8 cellular contexts compared by ENCODE assay signal in the genomic region with DNA sequence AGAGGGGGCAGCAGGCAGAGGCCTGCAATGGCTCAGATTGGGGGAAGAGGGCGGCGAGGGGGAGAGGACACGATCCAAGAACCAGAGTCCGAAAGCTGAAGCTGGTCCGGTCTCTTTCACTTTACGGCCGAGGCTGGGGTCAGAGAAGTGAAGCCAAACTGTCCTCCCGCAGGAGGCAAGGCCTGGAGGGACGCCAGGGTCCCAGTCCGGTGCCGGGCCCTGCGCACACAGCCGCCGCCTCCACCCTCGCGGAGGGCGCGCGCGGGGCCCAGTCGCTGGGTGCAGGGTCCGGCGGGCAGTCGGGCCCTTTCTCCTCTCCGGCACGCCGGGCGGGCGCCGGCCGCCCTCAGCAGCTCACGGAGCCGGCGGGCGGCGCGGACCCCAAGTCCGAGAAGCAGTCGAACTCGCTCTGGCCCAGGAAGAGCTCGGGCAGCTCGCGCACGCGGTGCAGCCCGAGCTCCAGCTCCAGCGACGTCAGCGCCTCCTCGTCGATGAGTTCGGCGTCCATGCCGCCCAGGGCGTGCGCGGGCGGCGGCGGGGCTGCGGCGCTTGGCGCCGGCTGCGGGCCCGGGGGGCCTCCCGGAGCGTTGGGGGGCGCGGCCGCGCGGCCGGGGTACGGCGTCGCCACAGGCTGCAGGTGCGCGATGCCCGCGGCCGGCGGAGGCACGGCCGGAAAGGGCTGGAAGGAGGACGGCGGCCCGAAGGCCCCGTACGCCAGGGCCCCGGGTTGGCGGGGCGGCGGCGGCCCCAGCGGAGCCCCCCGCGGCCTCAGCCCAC. TPM values are rescaled to one million over a fixed set of nuclear protein-coding genes. Genes with fewer than 3 reads are reported as not detected.
DNase-seq lines count a peak whose midpoint lies in the region; ATAC-seq and TF ChIP-seq lines count a peak whose summit lies in the region.

No MANE protein-coding gene starts in this region.

- H3K79me2 ChIP-seq in fibroblast of lung (ENCODE audit: control insufficient read depth, insufficient read depth, low read length) (no peaks in the 10 kb centered on the region), Karpas-422 (ENCODE audit: low read length) (no peaks in the 10 kb centered on the region)

- H3K27ac ChIP-seq in fibroblast of lung (ENCODE audit: insufficient read depth, low read length), result no peak overlapping the region
- H3K27ac ChIP-seq in Karpas-422 (ENCODE audit: low read length), result no peak overlapping the region

- H3K9me3 ChIP-seq in fibroblast of lung (ENCODE audit: control insufficient read depth, insufficient read depth, low read depth, low read length) (no peaks in the 10 kb centered on the region), Karpas-422 (ENCODE audit: low read length) (no peaks in the 10 kb centered on the region)

- DNase-seq in activated CD8-positive, alpha-beta memory T cell treated with anti-CD3 and anti-CD28 coated beads, Interleukin-2, amount 50 U/mL, for 4 hours, result peak; percentile 39
- DNase-seq in fibroblast of lung (ENCODE audit: low read depth in 2 of 2), result peak; percentile 48 to 58
- DNase-seq in neural crest cell (ENCODE audit: low read depth, low spot score), result no peak
- DNase-seq in epidermal melanocyte (ENCODE audit: insufficient read length, low spot score), result no peak
- DNase-seq in Karpas-422, result no peak

- no peaks in the 10 kb centered on the region for H3K36me3 Mint-ChIP-seq in neural crest cell (ENCODE audit: low read depth)

- peak overlapping the region; percentile 88 for H3K4me3 Mint-ChIP-seq in neural crest cell

- H3K36me3 ChIP-seq in fibroblast of lung (ENCODE audit: control insufficient read depth, insufficient read depth, low read length) (no peaks in the 10 kb centered on the region), Karpas-422 (ENCODE audit: insufficient read depth, low read length) (no peaks in the 10 kb centered on the region)

- TF ChIP-seq CTCF in fibroblast of lung (conservative IDR thresholded peaks at IDR 0.05 in 1 of 2, IDR thresholded peaks at IDR 0.05 in 1 of 2; ENCODE audit: low read depth in 1 of 2, low read length in 2 of 2) (no peak), neural crest cell (conservative IDR thresholded peaks at IDR 0.05) (no peak)

- H3K27me3 Mint-ChIP-seq in neural crest cell (ENCODE audit: low read depth), result peaks cover 39% of the 10 kb centered on the region

- H3K27me3 ChIP-seq in fibroblast of lung (ENCODE audit: control insufficient read depth, insufficient read depth, low read length), result peaks cover 2% of the 10 kb centered on the region
- H3K27me3 ChIP-seq in Karpas-422 (ENCODE audit: low read length), result no peaks in the 10 kb centered on the region

- H3K9ac ChIP-seq in fibroblast of lung (ENCODE audit: insufficient read depth, low read length) (peak overlapping the region; percentile 54), Karpas-422 (ENCODE audit: low read length) (no peak overlapping the region)

- no peaks in the 10 kb centered on the region for H3K9me3 Mint-ChIP-seq in neural crest cell

- no peaks in the 10 kb centered on the region for H4K20me1 ChIP-seq in fibroblast of lung (ENCODE audit: control insufficient read depth, extremely low read depth, insufficient read depth, low read length)
- H4K20me1 ChIP-seq in Karpas-422 (ENCODE audit: insufficient read depth, low read depth, low read length), result no peaks in the 10 kb centered on the region

- H2AFZ ChIP-seq in fibroblast of lung (ENCODE audit: low read length), result peak overlapping the region; percentile 48
- no peak overlapping the region for H2AFZ ChIP-seq in Karpas-422 (ENCODE audit: low read length)

- H3K4me1 Mint-ChIP-seq in neural crest cell, result peaks cover 11% of the 10 kb centered on the region

- H3K4me1 ChIP-seq in fibroblast of lung (ENCODE audit: control insufficient read depth, extremely low read depth, insufficient read depth, low read length) (peaks cover 2% of the 10 kb centered on the region), Karpas-422 (ENCODE audit: low read length) (peaks cover 9% of the 10 kb centered on the region)

- peak; percentile 13 for ATAC-seq in HG03442 (IDR thresholded peaks at IDR 0.05; ENCODE audit: unreplicated experiment)
- no peak for ATAC-seq in HG03025 (IDR thresholded peaks at IDR 0.05; ENCODE audit: low FRiP score, unreplicated experiment)

- peak overlapping the region; percentile 73; the same call in 1 of the 2 replicates for H3K4me3 ChIP-seq in GM08714 (ENCODE audit: low read length)
- peak overlapping the region in 3 of 4 experiments; percentile 31 to 62 (median 49) for H3K4me3 ChIP-seq in fibroblast of lung (replicated peaks in 1 of 4; ENCODE audit: control extremely low read depth in 1 of 4, insufficient read depth in 1 of 4, low read depth in 3 of 4, low read length in 4 of 4)
- no peak overlapping the region for H3K4me3 ChIP-seq in Karpas-422 (ENCODE audit: low read length)

- no peak overlapping the region for H3K27ac Mint-ChIP-seq in neural crest cell (ENCODE audit: unreplicated experiment)

- H3K9me2 ChIP-seq in Karpas-422 (replicated peaks; ENCODE audit: insufficient read depth, low read length), result no peaks in the 10 kb centered on the region

- H3K4me2 ChIP-seq in fibroblast of lung (ENCODE audit: extremely low read depth, insufficient read depth, low read length) (peak overlapping the region; percentile 88), Karpas-422 (ENCODE audit: low read depth, low read length, poor library complexity, severe bottlenecking) (no peak overlapping the region)

RNA-seq across cellular contexts. Expression of gene CITED4, which starts 0.7 kb away (rescaled TPM):
- total RNA-seq in fibroblast of lung (1.7 and 2.6 TPM in 2 replicates), neural crest cell (11.3 TPM in 2 replicates)
- 0.20 and 0.58 TPM in 2 replicates for polyA plus RNA-seq in fibroblast of lung
- 1.6 and 3.7 TPM in 2 replicates for polyA plus RNA-seq in fibroblast of lung (2012)
- polyA minus RNA-seq in fibroblast of lung (ENCODE audit: low replicate concordance), result 1.2 TPM in 1 of 2 replicates, not detected in the other
- not detected in 2 replicates for total RNA-seq in Karpas-422 (2014; rRNA removed; shearing (Covaris generic); ENCODE audit: low replicate concordance)

Comparison
In these comparisons a context has a peak if more than half of its experiments do, and no peak if none do; other contexts are left out.
1. DNase-seq: peak in activated CD8-positive, alpha-beta memory T cell treated with anti-CD3 and anti-CD28 coated beads, Interleukin-2, amount 50 U/mL, for 4 hours (single experiment) and fibroblast of lung (2 of 2); none in neural crest cell (single experiment), epidermal melanocyte (single experiment) and Karpas-422 (single experiment).